In the genomic region with DNA sequence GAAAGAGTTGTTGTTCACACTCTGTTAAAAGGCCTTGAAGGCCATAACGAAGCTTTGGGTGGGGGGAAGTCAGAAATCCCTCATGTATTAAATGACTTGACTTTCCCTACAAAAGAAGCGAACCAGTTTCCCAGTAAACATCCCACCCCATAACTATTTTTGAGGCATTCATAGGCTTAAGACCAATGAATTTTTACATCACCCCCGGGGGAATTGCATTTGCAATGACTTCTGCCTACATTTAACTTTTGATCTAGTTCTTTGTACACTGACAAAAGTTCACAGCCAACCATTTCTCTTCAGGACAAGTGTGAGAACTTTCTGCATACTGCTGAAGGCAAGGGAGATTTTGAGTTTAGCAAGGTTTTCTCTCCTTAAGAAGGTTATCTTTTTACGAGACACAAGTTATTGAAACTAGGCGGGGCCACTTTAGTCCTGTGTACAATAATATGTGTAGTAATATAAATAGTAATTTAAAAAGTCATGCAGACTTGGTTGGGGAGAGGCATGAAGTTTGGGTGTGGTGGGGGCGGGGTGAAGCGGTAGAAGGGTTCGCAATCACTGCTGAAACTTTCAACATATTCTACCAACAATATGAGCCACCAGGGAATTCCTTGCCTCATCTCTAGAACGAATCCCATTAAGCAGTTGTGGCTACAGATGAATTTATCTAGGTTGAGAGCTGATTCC, we compare ENCODE assay signal across 18 cellular contexts. TPM values are rescaled to one million over a fixed set of nuclear protein-coding genes. Genes with fewer than 3 reads are reported as not detected.
DNase-seq lines count a peak whose midpoint lies in the region; ATAC-seq and TF ChIP-seq lines count a peak whose summit lies in the region.
"Had no signal": no experiment of that assay in that cellular context is flagged by ENCODE, and none has a peak within 500 bp of the region (broad histone marks: within the 10 kb centered on the region; RNA-seq: fewer than 3 reads in every experiment).

No MANE protein-coding gene starts in this region.

- ATAC-seq in right lobe of liver (no peak), HG03045 (IDR thresholded peaks at IDR 0.05; ENCODE audit: unreplicated experiment) (no peak)
- ATAC-seq: heart left ventricle; naive thymus-derived CD8-positive, alpha-beta T cell had no signal

- WGBS in mammary epithelial cell (ENCODE audit: low coverage, missing lambda C conversion rate), result 85% methylated on average over 8 of the region's 9 CpGs
- 36% methylated on average over 8 of the region's 9 CpGs for whole genome bisulfite sequencing in right lobe of liver (ENCODE audit: insufficient coverage, low coverage, low lambda C conversion rate, missing lambda C conversion rate)

- no peaks in the 10 kb centered on the region for H4K20me1 ChIP-seq in DOHH2 (ENCODE audit: control insufficient read depth, insufficient read depth, low read depth, low read length)
- H4K20me1 ChIP-seq in mammary epithelial cell (ENCODE audit: insufficient read depth, low read length), result no peaks in the 10 kb centered on the region

- no peak overlapping the region for H3K4me3 ChIP-seq in DOHH2 (ENCODE audit: low read length)
- H3K4me3 ChIP-seq in mammary epithelial cell (replicated peaks in 1 of 3; ENCODE audit: insufficient read depth in 1 of 3, low read depth in 2 of 3, low read length in 3 of 3), result no peak overlapping the region
- peak overlapping the region; percentile 69 to 71 (median 70) for H3K4me3 ChIP-seq in right lobe of liver
- H3K4me3 ChIP-seq in H7 (ENCODE audit: insufficient read depth, low read depth, low read length), result no peak overlapping the region
- H3K4me3 ChIP-seq in WERI-Rb-1 (ENCODE audit: low read depth, low read length), result no peak overlapping the region

- peak overlapping the region; percentile 99 for H3K9ac ChIP-seq in mammary epithelial cell (ENCODE audit: insufficient read depth, low read length)

- no peaks in the 10 kb centered on the region for H3K27me3 ChIP-seq in DOHH2 (ENCODE audit: control insufficient read depth, low read length)
- H3K27me3 ChIP-seq in mammary epithelial cell (ENCODE audit: insufficient read depth, low read length), result no peaks in the 10 kb centered on the region
- no peaks in the 10 kb centered on the region for H3K27me3 ChIP-seq in right lobe of liver
- H3K27me3 ChIP-seq in H7 (ENCODE audit: control insufficient read depth, insufficient read depth, low read length), result peaks cover 5% of the 10 kb centered on the region; the same call in 1 of the 2 replicates
- no peaks in the 10 kb centered on the region for H3K27me3 ChIP-seq in WERI-Rb-1 (ENCODE audit: insufficient read depth, low read depth, severe bottlenecking)
- H3K27me3 ChIP-seq: heart left ventricle had no signal

- BruUV-seq in mammary epithelial cell (replicated peaks; lab: Mats Ljungman, UMichigan), result TSS peak; percentile 2

- H3K79me2 ChIP-seq in DOHH2 (ENCODE audit: control insufficient read depth, low read length) (peaks cover 60% of the 10 kb centered on the region), mammary epithelial cell (ENCODE audit: insufficient read depth, low read length) (peaks cover 90% of the 10 kb centered on the region)

- no peak for TF ChIP-seq CTCF in DOHH2 (IDR thresholded peaks at IDR 0.05; ENCODE audit: low read depth, low read length, poor library complexity, severe bottlenecking)
- TF ChIP-seq CTCF in mammary epithelial cell (conservative IDR thresholded peaks at IDR 0.05 in 1 of 2, IDR thresholded peaks at IDR 0.05 in 1 of 2; ENCODE audit: extremely low read depth in 1 of 2, insufficient read depth in 1 of 2, low read depth in 1 of 2, low read length in 2 of 2), result no peak
- TF ChIP-seq CTCF in right lobe of liver (IDR thresholded peaks at IDR 0.05), result no peak
- TF ChIP-seq CTCF in WERI-Rb-1 (IDR thresholded peaks at IDR 0.05; ENCODE audit: low read depth, low read length), result no peak

- TF ChIP-seq POLR2A in right lobe of liver (IDR thresholded peaks at IDR 0.05), result no peak

- H3K4me2 ChIP-seq in DOHH2 (ENCODE audit: low read length) (peak overlapping the region; percentile 78), mammary epithelial cell (ENCODE audit: insufficient read depth, low read depth, low read length) (peak overlapping the region; percentile 78)

- no peaks in the 10 kb centered on the region for H3K9me3 ChIP-seq in DOHH2 (ENCODE audit: control insufficient read depth, insufficient read depth, low read length)
- no peaks in the 10 kb centered on the region for H3K9me3 ChIP-seq in mammary epithelial cell (replicated peaks; ENCODE audit: insufficient read depth, low read length)
- no peaks in the 10 kb centered on the region for H3K9me3 ChIP-seq in right lobe of liver
- H3K9me3 ChIP-seq in WERI-Rb-1 (ENCODE audit: severe bottlenecking), result no peaks in the 10 kb centered on the region
- H3K9me3 ChIP-seq: heart left ventricle had no signal

- DNase-seq in LHCN-M2 (ENCODE audit: low read depth) (peak; percentile 15), mammary epithelial cell (peak; percentile 70), right lobe of liver (no peak), H7 (no peak), WERI-Rb-1 (no peak)
- DNase-seq in stimulated activated CD4-positive, alpha-beta T cell treated with anti-CD3 and anti-CD28 coated beads, Interleukin-12 subunit alpha, Interleukin-12 subunit beta, amount 100 ng/mL, for 4 hours, result no peak
- DNase-seq: activated CD4-positive, alpha-beta T cell treated with anti-CD3 and anti-CD28 coated beads for 4 hours; activated effector memory CD4-positive, alpha-beta T cell treated with Interleukin-2 at 50 U/mL for 16 hours; DMS53; effector CD8-positive, alpha-beta T cell; GOT3; heart left ventricle; naive thymus-derived CD8-positive, alpha-beta T cell; NCI-H2171; OCI-M1; T-helper 1 cell had no signal

- peaks cover 3% of the 10 kb centered on the region; the same call in 1 of the 2 replicates for H3F3A ChIP-seq in DOHH2 (ENCODE audit: control insufficient read depth, insufficient read depth)

- no peaks in the 10 kb centered on the region for H3K9me2 ChIP-seq in DOHH2 (replicated peaks; ENCODE audit: control insufficient read depth, low read length)

- in situ Hi-C loops in mammary epithelial cell (cut with MboI; ENCODE audit: low sequenced_read_pairs in 2 of 2), result loop anchor here in 1 of 2 donors (10.0 kb wide), 1 partner anchor 52 kb away; no protein-coding TSS in a partner anchor

- H3K27ac ChIP-seq in DOHH2 (ENCODE audit: low read depth, low read length) (no peak overlapping the region), mammary epithelial cell (ENCODE audit: insufficient read depth, low read depth, low read length) (peak overlapping the region; percentile 99), right lobe of liver (peak overlapping the region; percentile 91 to 97 (median 91)), WERI-Rb-1 (no peak overlapping the region)

- intact Hi-C loops in mammary epithelial cell (cut with micrococcal nuclease) (no loop called here), right lobe of liver (cut with DNase I) (no loop called here)

- H3K4me1 ChIP-seq in DOHH2 (ENCODE audit: control insufficient read depth, low read length) (peaks cover 50% of the 10 kb centered on the region), mammary epithelial cell (ENCODE audit: insufficient read depth, low read length) (peaks cover 78% of the 10 kb centered on the region), right lobe of liver (peaks cover 2 to 68% (median 28%) of the 10 kb centered on the region in 4 donors)

- CTCF ChIA-PET in mammary epithelial cell (lab: Charles Lee; ENCODE audit: low non-redundant PET), result no interaction called here

- no peak overlapping the region for H2AFZ ChIP-seq in mammary epithelial cell (ENCODE audit: low read depth, low read length)

- H3K36me3 ChIP-seq in DOHH2 (ENCODE audit: control insufficient read depth, low read length), result no peaks in the 10 kb centered on the region; the same call in 1 of the 2 replicates
- no peaks in the 10 kb centered on the region for H3K36me3 ChIP-seq in mammary epithelial cell (ENCODE audit: insufficient read depth, low read length)
- no peaks in the 10 kb centered on the region for H3K36me3 ChIP-seq in right lobe of liver
- H3K36me3 ChIP-seq in H7 (replicated peaks; ENCODE audit: control insufficient read depth, insufficient read depth, low read length), result no peaks in the 10 kb centered on the region
- H3K36me3 ChIP-seq in WERI-Rb-1, result no peaks in the 10 kb centered on the region
- H3K36me3 ChIP-seq: heart left ventricle had no signal

- dilution Hi-C loops in mammary epithelial cell (cut with HindIII; ENCODE audit: low sequenced_read_pairs), result loop anchor here (5.0 kb wide), 1 partner anchor 54 kb away; no protein-coding TSS in a partner anchor

RNA-seq across cellular contexts. Expression of gene TJP2, which starts 2.5 kb away (rescaled TPM):
- total RNA-seq in LHCN-M2 (2014; rRNA removed), result 25.7 and 28.2 TPM in 2 replicates
- polyA plus RNA-seq in LHCN-M2 (2012), result 16.9 TPM
- 100 to 1,000 TPM in 1 of 2 donors, 10 to 100 TPM in 1; 27.7 to 109 TPM for total RNA-seq in mammary epithelial cell
- polyA plus RNA-seq in mammary epithelial cell, result 48.8 TPM
- polyA minus RNA-seq in mammary epithelial cell, result 103 TPM
- total RNA-seq in right lobe of liver, result 100 to 1,000 TPM in 1 of 6 experiments, 10 to 100 TPM in 5; 62.0 to 129 (median 81.7) TPM
- total RNA-seq in H7 (2014; rRNA removed; shearing (Covaris generic)), result 107 and 128 TPM in 2 replicates

Comparison
In these comparisons a context has a peak if more than half of its experiments do, and no peak if none do; other contexts are left out.
1. H3K27ac ChIP-seq: peak in mammary epithelial cell (single experiment) and right lobe of liver (3 of 3); none in DOHH2 (single experiment) and WERI-Rb-1 (single experiment).
2. H3K4me3 ChIP-seq: peak in right lobe of liver (3 of 3); none in DOHH2 (single experiment), mammary epithelial cell (0 of 3), H7 (single experiment) and WERI-Rb-1 (single experiment).
3. DNase-seq: peak in LHCN-M2 (single experiment) and mammary epithelial cell (single experiment); none in right lobe of liver (0 of 3), H7 (single experiment), stimulated activated CD4-positive, alpha-beta T cell treated with anti-CD3 and anti-CD28 coated beads, Interleukin-12 subunit alpha, Interleukin-12 subunit beta, amount 100 ng/mL, for 4 hours (single experiment) and WERI-Rb-1 (single experiment).